In the genomic region with DNA sequence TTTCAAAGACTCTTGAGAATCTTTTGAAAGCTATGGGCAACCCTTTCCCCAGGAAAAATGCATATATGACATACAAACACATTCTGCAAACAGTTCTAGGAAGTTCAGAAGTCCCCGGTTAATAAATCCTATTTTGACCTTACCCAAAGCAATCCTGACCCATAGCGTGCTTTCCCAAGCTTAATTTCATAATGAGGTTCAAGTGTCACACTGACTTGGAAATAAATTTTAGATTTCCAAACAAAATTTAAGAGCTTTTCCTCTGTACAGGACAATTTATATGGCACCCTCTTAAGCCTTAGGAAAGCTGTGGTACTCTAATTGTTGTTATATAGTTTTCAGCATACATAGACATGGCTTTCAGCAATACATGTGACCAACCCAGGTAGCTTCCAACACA, we compare ENCODE assay signal across 13 cellular contexts. TPM values are rescaled to one million over a fixed set of nuclear protein-coding genes. Genes with fewer than 3 reads are reported as not detected.
"Had no signal": no experiment of that assay in that cellular context is flagged by ENCODE, and none has a peak within 500 bp of the region (broad histone marks: within the 10 kb centered on the region; RNA-seq: fewer than 3 reads in every experiment).

No MANE protein-coding gene starts in this region.

- H3K4me1 Mint-ChIP-seq: IgD-negative memory B cell had no signal

- H3K36me3 ChIP-seq: HAP-1 had no signal

- H3K9me3 Mint-ChIP-seq: IgD-negative memory B cell had no signal

- H3K27ac ChIP-seq: GM23248, HL-60, KMS-11 had no signal

- H3K4me3 ChIP-seq: GM23248, HAP-1 had no signal

- H3K27ac Mint-ChIP-seq: IgD-negative memory B cell had no signal

- H3K4me2 ChIP-seq: KMS-11 had no signal

- H3K4me3 Mint-ChIP-seq: IgD-negative memory B cell had no signal

- H3K4me1 ChIP-seq: HAP-1 had no signal

- H3K9me3 ChIP-seq: HAP-1 had no signal

- ATAC-seq: HCT116, HepG2 had no signal

- H2AFZ ChIP-seq: GM23248 had no signal

- H3K9ac ChIP-seq: GM23248, KMS-11 had no signal

- DNase-seq: GM23248, GOT3, H7, Karpas-422, KBM-7 had no signal

RNA-seq across cellular contexts. Expression of a gene that starts 59.4 kb away (rescaled TPM):
- total RNA-seq: GM23248, H4, H7, HepG2, HT1080 had no signal
- polyA plus RNA-seq: GM23248, HepG2, IgD-negative memory B cell had no signal
